Comparison of ENCODE assay signal across 8 cellular contexts in genomic region chr1:184972281-184973055, GRCh38. TPM values are rescaled to one million over a fixed set of nuclear protein-coding genes. Genes with fewer than 3 reads are reported as not detected.
A peak's percentile ranks its signal among the peaks of the same experiment; 100 is the strongest.
DNase-seq lines count a peak whose midpoint lies in the region; ATAC-seq and TF ChIP-seq lines count a peak whose summit lies in the region.

No MANE protein-coding gene starts in this region.

- H3K4me1 ChIP-seq in skeletal muscle tissue (ENCODE audit: control insufficient read depth in 3 of 3, insufficient read depth in 3 of 3, low read length in 3 of 3): peaks cover 0 to 18% (median 12%) of the 10 kb centered on the region in 3 donors

- no peaks in the 10 kb centered on the region for H3K36me3 ChIP-seq in skeletal muscle tissue (ENCODE audit: control insufficient read depth in 3 of 3, insufficient read depth in 3 of 3, low read length in 3 of 3)

- peak overlapping the region; percentile 86 for H3K4me3 ChIP-seq in GM12875 (ENCODE audit: low read depth, low read length)
- peak overlapping the region; percentile 67 for H3K4me3 ChIP-seq in fibroblast of mammary gland (ENCODE audit: control insufficient read depth, low read depth, low read length)
- peak overlapping the region; percentile 78 to 88 (median 81) for H3K4me3 ChIP-seq in skeletal muscle tissue (ENCODE audit: low read length in 3 of 3)

- no peaks in the 10 kb centered on the region for H3K9me3 ChIP-seq in skeletal muscle tissue (ENCODE audit: control insufficient read depth in 3 of 3, low read length in 3 of 3)

- DNase-seq in fibroblast of mammary gland (ENCODE audit: low read depth) (peak; percentile 79), GM19240 (ENCODE audit: insufficient read length, low spot score) (no peak), cerebellar cortex (ENCODE audit: low spot score) (no peak)

- H3K9ac ChIP-seq in skeletal muscle tissue (ENCODE audit: low read depth in 1 of 3, low read length in 3 of 3): peak overlapping the region; percentile 77 to 86 (median 82)

- TF ChIP-seq CTCF in GM12875 (IDR thresholded peaks at IDR 0.05; ENCODE audit: borderline replicate concordance, insufficient read depth, low read depth, low read length) (no peak), fibroblast of mammary gland (conservative IDR thresholded peaks at IDR 0.05; ENCODE audit: control insufficient read depth, insufficient read depth, low read depth, low read length) (no peak)

- H3K27me3 ChIP-seq in skeletal muscle tissue (ENCODE audit: control insufficient read depth in 3 of 3, insufficient read depth in 3 of 3, low read length in 3 of 3): peaks cover 0 to 3% (median 0%) of the 10 kb centered on the region in 3 donors

- H3K27ac ChIP-seq in skeletal muscle tissue (ENCODE audit: low read depth, low read length): peak overlapping the region; percentile 82

- ATAC-seq in SK-N-SH treated with all-trans-retinoic acid at 6 μM for 48 hours (peak; percentile 28), HG02798 (IDR thresholded peaks at IDR 0.05; ENCODE audit: poor library complexity, unreplicated experiment) (no peak), HG02642 (IDR thresholded peaks at IDR 0.05; ENCODE audit: poor library complexity, unreplicated experiment) (no peak)

TF ChIP-seq in SK-N-SH treated with all-trans-retinoic acid at 6 μM for 48 hours, 23 proteins besides CTCF, POLR2A, EP300 and RAD21:
- TF ChIP-seq RARB (CRISPR knock-in tag; IDR thresholded peaks at IDR 0.05): no peak
- no peak for TF ChIP-seq ZNF70 (CRISPR knock-in tag; IDR thresholded peaks at IDR 0.05)
- no peak for TF ChIP-seq ARNTL (CRISPR knock-in tag; IDR thresholded peaks at IDR 0.05; ENCODE audit: borderline replicate concordance, low read depth)
- no peak for TF ChIP-seq TCF4 (CRISPR knock-in tag; IDR thresholded peaks at IDR 0.05; ENCODE audit: borderline replicate concordance)
- TF ChIP-seq BACH2 (CRISPR knock-in tag; IDR thresholded peaks at IDR 0.05; ENCODE audit: borderline replicate concordance): no peak
- TF ChIP-seq TOX (CRISPR knock-in tag; IDR thresholded peaks at IDR 0.05; ENCODE audit: borderline replicate concordance): no peak
- TF ChIP-seq POU6F1 (CRISPR knock-in tag; IDR thresholded peaks at IDR 0.05; ENCODE audit: borderline replicate concordance, low read depth): no peak
- no peak for TF ChIP-seq ESRRG (CRISPR knock-in tag; IDR thresholded peaks at IDR 0.05)
- no peak for TF ChIP-seq PPARA (CRISPR knock-in tag; IDR thresholded peaks at IDR 0.05; ENCODE audit: borderline replicate concordance)
- no peak for TF ChIP-seq ZC3H10 (CRISPR knock-in tag; IDR thresholded peaks at IDR 0.05)

RNA-seq across cellular contexts. Expression of gene NIBAN1, which starts 1.8 kb away (rescaled TPM):
- total RNA-seq in skeletal muscle tissue: 68.4 TPM
